ENCODE assay signal across 8 cellular contexts in genomic region chr3:129280183-129280582, GRCh38. TPM values are rescaled to one million over a fixed set of nuclear protein-coding genes. Genes with fewer than 3 reads are reported as not detected.
DNase-seq lines count a peak whose midpoint lies in the region; ATAC-seq and TF ChIP-seq lines count a peak whose summit lies in the region.

No MANE protein-coding gene starts in this region.

- 85% methylated on average over 2 of the region's 2 CpGs for WGBS in esophagus muscularis mucosa
- no CpG with 5 or more reads among the region's 2 CpGs for WGBS in trophoblast cell (ENCODE audit: extremely low coverage, insufficient coverage, insufficient read length)

- DNase-seq in GM06990 (ENCODE audit: extremely low read depth, insufficient read length), result no peak
- DNase-seq in PC-9, result no peak
- DNase-seq in esophagus muscularis mucosa (ENCODE audit: extremely low spot score), result no peak
- DNase-seq in trophoblast cell, result no peak
- DNase-seq in G401 (ENCODE audit: low spot score), result no peak
- DNase-seq in NCI-H446 (lab: John Stamatoyannopoulos, UW), result no peak

- H2BK5ac ChIP-seq in trophoblast cell (ENCODE audit: low read depth, low read length, poor library complexity), result no peak overlapping the region

- H3K27me3 ChIP-seq in GM06990 (replicated peaks; ENCODE audit: control insufficient read depth, insufficient read depth, low read length), result no peaks in the 10 kb centered on the region
- H3K27me3 ChIP-seq in PC-9 (ENCODE audit: insufficient read depth, low read depth), result no peaks in the 10 kb centered on the region
- no peaks in the 10 kb centered on the region for H3K27me3 ChIP-seq in esophagus muscularis mucosa
- H3K27me3 ChIP-seq in trophoblast cell (ENCODE audit: insufficient read depth, low read length), result no peaks in the 10 kb centered on the region

- peaks cover 9% of the 10 kb centered on the region for H3K36me3 ChIP-seq in GM06990 (ENCODE audit: control insufficient read depth, insufficient read depth, low read length)
- H3K36me3 ChIP-seq in PC-9 (ENCODE audit: low read depth), result peaks cover 13% of the 10 kb centered on the region; the same call in 1 of the 2 replicates
- peaks cover 12 to 30% (median 27%) of the 10 kb centered on the region in 4 donors for H3K36me3 ChIP-seq in esophagus muscularis mucosa
- H3K36me3 ChIP-seq in trophoblast cell (ENCODE audit: control insufficient read depth in 1 of 2, insufficient read depth in 2 of 2, low read length in 2 of 2), result peaks cover 13 to 17% of the 10 kb centered on the region in 2 experiments

- TF ChIP-seq EP300 in esophagus muscularis mucosa (IDR thresholded peaks at IDR 0.05), result no peak

- no peak for TF ChIP-seq POLR2A in esophagus muscularis mucosa (IDR thresholded peaks at IDR 0.05; ENCODE audit: low read depth)

- H3K9me3 ChIP-seq in PC-9 (ENCODE audit: insufficient read depth, low read depth), result no peaks in the 10 kb centered on the region
- H3K9me3 ChIP-seq in esophagus muscularis mucosa, result no peaks in the 10 kb centered on the region
- no peaks in the 10 kb centered on the region for H3K9me3 ChIP-seq in trophoblast cell (ENCODE audit: insufficient read depth, low read depth, low read length)

- POLR2A ChIA-PET in PC-9 (lab: Charles Lee; ENCODE audit: unreplicated experiment), result interaction anchor here (0.6 to 0.7 kb wide), 2 partner anchors 134 to 506 kb away, joined by 3 to 6 read pairs; no protein-coding TSS in a partner anchor

- in situ Hi-C loops in G401 (cut with HindIII; ENCODE audit: low sequenced_read_pairs), result no loop called here

- BruUV-seq in PC-9 (replicated peaks; lab: Mats Ljungman, UMichigan), result no TSS peak

- peak overlapping the region; percentile 89 for H3K4me2 ChIP-seq in PC-9
- peak overlapping the region; percentile 77 for H3K4me2 ChIP-seq in trophoblast cell (ENCODE audit: low read length)

- peaks cover 9% of the 10 kb centered on the region for H3K79me1 ChIP-seq in trophoblast cell (ENCODE audit: low read length)

- H3K27ac ChIP-seq in PC-9 (no peak overlapping the region), esophagus muscularis mucosa (replicated peaks in 1 of 4) (peak overlapping the region in 3 of 4 donors; percentile 93 to 97 (median 95)), trophoblast cell (ENCODE audit: low read depth, low read length) (no peak overlapping the region)

- H2BK12ac ChIP-seq in trophoblast cell (ENCODE audit: low read length), result no peak overlapping the region

- TF ChIP-seq CTCF in GM06990 (IDR thresholded peaks at IDR 0.05; ENCODE audit: insufficient read depth, low read length, poor library complexity, severe bottlenecking), result no peak
- no peak for TF ChIP-seq CTCF in PC-9 (conservative IDR thresholded peaks at IDR 0.05)
- TF ChIP-seq CTCF in esophagus muscularis mucosa (IDR thresholded peaks at IDR 0.05), result no peak

- no peak overlapping the region for H4K91ac ChIP-seq in trophoblast cell (ENCODE audit: low read depth, low read length)

- no peak overlapping the region for H3K9ac ChIP-seq in trophoblast cell (ENCODE audit: low read length)

- H3K23ac ChIP-seq in trophoblast cell (ENCODE audit: low read length), result no peak overlapping the region

- no peak overlapping the region for H3K14ac ChIP-seq in trophoblast cell (ENCODE audit: low read length)

- H4K20me1 ChIP-seq in PC-9 (ENCODE audit: insufficient read depth), result no peaks in the 10 kb centered on the region

- H3K79me2 ChIP-seq in PC-9 (ENCODE audit: low read depth) (peaks cover 11% of the 10 kb centered on the region; the same call in 1 of the 2 replicates), trophoblast cell (ENCODE audit: control insufficient read depth, insufficient read depth, low read length, poor library complexity) (peaks cover 6% of the 10 kb centered on the region)

- H4K12ac ChIP-seq in trophoblast cell (ENCODE audit: low read depth, low read length), result no peak overlapping the region

- no peak overlapping the region for H4K8ac ChIP-seq in trophoblast cell (ENCODE audit: low read depth, low read length)

- intact Hi-C loops in PC-9 (cut with micrococcal nuclease; ENCODE audit: unreplicated experiment) (no loop called here), esophagus muscularis mucosa (cut with DNase I) (no loop called here)

- CTCF ChIA-PET in PC-9 (lab: Charles Lee), result no interaction called here

- H3K4me3 ChIP-seq in GM06990 (replicated peaks; ENCODE audit: low read depth, low read length), result peak overlapping the region; percentile 91; the same call in 1 of the 2 replicates
- H3K4me3 ChIP-seq in PC-9, result peak overlapping the region; percentile 80; the same call in 1 of the 2 replicates
- H3K4me3 ChIP-seq in esophagus muscularis mucosa, result peak overlapping the region in 3 of 4 donors; percentile 74 to 99 (median 77)
- no peak overlapping the region for H3K4me3 ChIP-seq in trophoblast cell (ENCODE audit: low read depth, low read length)

- no peak overlapping the region for H3K18ac ChIP-seq in trophoblast cell (ENCODE audit: low read length)

- no peaks in the 10 kb centered on the region for H3K9me2 ChIP-seq in PC-9 (ENCODE audit: insufficient read depth)

- H3K4ac ChIP-seq in trophoblast cell (ENCODE audit: low read depth, low read length), result no peak overlapping the region

- peaks cover 18% of the 10 kb centered on the region for H3K4me1 ChIP-seq in PC-9 (replicated peaks; ENCODE audit: insufficient read depth)
- peaks cover 15 to 42% (median 34%) of the 10 kb centered on the region in 4 donors for H3K4me1 ChIP-seq in esophagus muscularis mucosa
- peaks cover 0 to 5% of the 10 kb centered on the region in 2 experiments for H3K4me1 ChIP-seq in trophoblast cell (ENCODE audit: control insufficient read depth in 1 of 2, insufficient read depth in 2 of 2, low read length in 2 of 2)

- H3F3A ChIP-seq in PC-9 (ENCODE audit: insufficient read depth, low read depth), result peaks cover 24% of the 10 kb centered on the region

- H2AFZ ChIP-seq in PC-9, result no peak overlapping the region
- no peak overlapping the region for H2AFZ ChIP-seq in trophoblast cell (ENCODE audit: insufficient read depth, low read length, poor library complexity)

- ATAC-seq in GM19455 (IDR thresholded peaks at IDR 0.05; ENCODE audit: unreplicated experiment) (no peak), HG02763 (IDR thresholded peaks at IDR 0.05; ENCODE audit: unreplicated experiment) (no peak)

- no peak overlapping the region for H2BK120ac ChIP-seq in trophoblast cell (ENCODE audit: insufficient read depth, low read length, poor library complexity)

- no peak overlapping the region for H2AK5ac ChIP-seq in trophoblast cell (ENCODE audit: low read length)

RNA-seq across cellular contexts. Expression of gene HMCES, which starts 1.5 kb away (rescaled TPM):
- total RNA-seq in PC-9 (2021), result 60.9 and 62.7 TPM in 2 replicates
- 10 to 100 TPM; 24.5 to 39.3 (median 30.6) TPM for total RNA-seq in esophagus muscularis mucosa
- polyA plus RNA-seq in trophoblast cell (2013), result 21.7 and 22.2 TPM in 2 replicates
- 33.0 and 40.6 TPM in 2 replicates for total RNA-seq in G401 (2014; rRNA removed; shearing (Covaris generic))

RNA-seq across cellular contexts. Expression of gene COPG1, which starts 30.8 kb away (rescaled TPM):
- total RNA-seq in PC-9 (2021), result 195 and 212 TPM in 2 replicates
- 10 to 100 TPM; 55.6 to 89.1 (median 70.4) TPM for total RNA-seq in esophagus muscularis mucosa
- polyA plus RNA-seq in trophoblast cell (2013), result 102 and 105 TPM in 2 replicates
- total RNA-seq in G401 (2014; rRNA removed; shearing (Covaris generic)), result 36.4 and 68.0 TPM in 2 replicates

Comparison
In these comparisons a context has a peak if more than half of its experiments do, and no peak if none do; other contexts are left out.
1. H3K27ac ChIP-seq: peak in esophagus muscularis mucosa (3 of 4); none in PC-9 (single experiment) and trophoblast cell (single experiment).